ENCODE assay signal across 1 cellular context in the genomic region with DNA sequence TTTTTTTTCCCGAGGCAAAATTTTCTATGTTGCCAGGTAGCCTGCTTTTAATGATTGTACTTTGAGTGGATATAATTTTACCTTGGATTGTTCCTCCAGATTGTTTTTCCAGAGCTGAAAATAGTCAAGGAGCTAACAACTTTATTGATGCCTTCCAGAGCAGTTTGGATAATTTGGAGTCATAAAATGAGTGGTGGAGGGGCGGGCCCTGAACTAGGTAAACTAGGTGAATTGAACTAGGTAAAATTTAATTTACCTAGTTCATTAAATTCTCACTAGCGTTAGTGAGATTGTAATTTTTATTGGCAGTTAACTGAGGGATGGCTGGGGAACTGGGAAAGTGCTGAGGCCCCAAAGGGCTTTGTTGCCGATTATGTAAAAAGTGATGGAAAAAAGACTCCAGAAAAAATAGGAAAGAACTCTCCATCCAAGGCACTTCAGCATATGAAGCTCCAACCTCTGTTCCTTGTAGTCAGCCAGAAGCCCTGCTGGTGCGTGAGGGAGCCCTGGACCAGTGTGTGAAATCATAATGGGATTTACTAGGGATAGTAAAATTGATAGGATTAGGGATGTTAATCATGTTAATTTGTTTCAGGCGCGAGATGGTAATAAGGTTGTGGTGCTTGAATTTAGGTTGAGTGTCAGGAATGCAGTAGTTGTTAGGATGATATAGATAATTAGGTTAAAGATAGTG.
TF ChIP-seq lines count a peak whose summit lies in the region.

No MANE protein-coding gene starts in this region.

TF ChIP-seq in GM12878, 131 proteins besides CTCF, POLR2A, EP300 and RAD21:
- TF ChIP-seq, protein P1, sequence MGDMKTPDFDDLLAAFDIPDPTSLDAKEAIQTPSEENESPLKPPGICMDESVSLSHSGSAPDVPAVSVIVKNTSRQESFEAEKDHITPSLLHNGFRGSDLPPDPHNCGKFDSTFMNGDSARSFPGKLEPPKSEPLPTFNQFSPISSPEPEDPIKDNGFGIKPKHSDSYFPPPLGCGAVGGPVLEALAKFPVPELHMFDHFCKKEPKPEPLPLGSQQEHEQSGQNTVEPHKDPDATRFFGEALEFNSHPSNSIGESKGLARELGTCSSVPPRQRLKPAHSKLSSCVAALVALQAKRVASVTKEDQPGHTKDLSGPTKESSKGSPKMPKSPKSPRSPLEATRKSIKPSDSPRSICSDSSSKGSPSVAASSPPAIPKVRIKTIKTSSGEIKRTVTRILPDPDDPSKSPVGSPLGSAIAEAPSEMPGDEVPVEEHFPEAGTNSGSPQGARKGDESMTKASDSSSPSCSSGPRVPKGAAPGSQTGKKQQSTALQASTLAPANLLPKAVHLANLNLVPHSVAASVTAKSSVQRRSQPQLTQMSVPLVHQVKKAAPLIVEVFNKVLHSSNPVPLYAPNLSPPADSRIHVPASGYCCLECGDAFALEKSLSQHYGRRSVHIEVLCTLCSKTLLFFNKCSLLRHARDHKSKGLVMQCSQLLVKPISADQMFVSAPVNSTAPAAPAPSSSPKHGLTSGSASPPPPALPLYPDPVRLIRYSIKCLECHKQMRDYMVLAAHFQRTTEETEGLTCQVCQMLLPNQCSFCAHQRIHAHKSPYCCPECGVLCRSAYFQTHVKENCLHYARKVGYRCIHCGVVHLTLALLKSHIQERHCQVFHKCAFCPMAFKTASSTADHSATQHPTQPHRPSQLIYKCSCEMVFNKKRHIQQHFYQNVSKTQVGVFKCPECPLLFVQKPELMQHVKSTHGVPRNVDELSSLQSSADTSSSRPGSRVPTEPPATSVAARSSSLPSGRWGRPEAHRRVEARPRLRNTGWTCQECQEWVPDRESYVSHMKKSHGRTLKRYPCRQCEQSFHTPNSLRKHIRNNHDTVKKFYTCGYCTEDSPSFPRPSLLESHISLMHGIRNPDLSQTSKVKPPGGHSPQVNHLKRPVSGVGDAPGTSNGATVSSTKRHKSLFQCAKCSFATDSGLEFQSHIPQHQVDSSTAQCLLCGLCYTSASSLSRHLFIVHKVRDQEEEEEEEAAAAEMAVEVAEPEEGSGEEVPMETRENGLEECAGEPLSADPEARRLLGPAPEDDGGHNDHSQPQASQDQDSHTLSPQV (IDR thresholded peaks at IDR 0.05): no peak
- TF ChIP-seq CBX3 (IDR thresholded peaks at IDR 0.05; ENCODE audit: borderline replicate concordance, low read depth): no peak
- no peak for TF ChIP-seq RAD51 (IDR thresholded peaks at IDR 0.05)
- no peak for TF ChIP-seq ZNF622 (IDR thresholded peaks at IDR 0.05)
- TF ChIP-seq CBFB (IDR thresholded peaks at IDR 0.05; ENCODE audit: low read depth): no peak
- no peak for TF ChIP-seq CBX5 (IDR thresholded peaks at IDR 0.05; ENCODE audit: low read depth)
- TF ChIP-seq ESRRA (IDR thresholded peaks at IDR 0.05; ENCODE audit: low read length): no peak
- no peak for TF ChIP-seq ATF7 (IDR thresholded peaks at IDR 0.05; ENCODE audit: low read depth)
- TF ChIP-seq MYB (IDR thresholded peaks at IDR 0.05; ENCODE audit: borderline replicate concordance, low read depth, low read length): no peak
- TF ChIP-seq PML (IDR thresholded peaks at IDR 0.05; ENCODE audit: low read length): no peak
- no peak for TF ChIP-seq NFIC (IDR thresholded peaks at IDR 0.05; ENCODE audit: low read depth, low read length)
- no peak for TF ChIP-seq EED (IDR thresholded peaks at IDR 0.05; ENCODE audit: low read depth)
- TF ChIP-seq NBN (IDR thresholded peaks at IDR 0.05): no peak
- TF ChIP-seq, protein P2, sequence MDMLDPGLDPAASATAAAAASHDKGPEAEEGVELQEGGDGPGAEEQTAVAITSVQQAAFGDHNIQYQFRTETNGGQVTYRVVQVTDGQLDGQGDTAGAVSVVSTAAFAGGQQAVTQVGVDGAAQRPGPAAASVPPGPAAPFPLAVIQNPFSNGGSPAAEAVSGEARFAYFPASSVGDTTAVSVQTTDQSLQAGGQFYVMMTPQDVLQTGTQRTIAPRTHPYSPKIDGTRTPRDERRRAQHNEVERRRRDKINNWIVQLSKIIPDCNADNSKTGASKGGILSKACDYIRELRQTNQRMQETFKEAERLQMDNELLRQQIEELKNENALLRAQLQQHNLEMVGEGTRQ (IDR thresholded peaks at IDR 0.05; ENCODE audit: borderline replicate concordance, low read depth, low read length): no peak
